Comparison of ENCODE assay signal across 17 cellular contexts in the genomic region with DNA sequence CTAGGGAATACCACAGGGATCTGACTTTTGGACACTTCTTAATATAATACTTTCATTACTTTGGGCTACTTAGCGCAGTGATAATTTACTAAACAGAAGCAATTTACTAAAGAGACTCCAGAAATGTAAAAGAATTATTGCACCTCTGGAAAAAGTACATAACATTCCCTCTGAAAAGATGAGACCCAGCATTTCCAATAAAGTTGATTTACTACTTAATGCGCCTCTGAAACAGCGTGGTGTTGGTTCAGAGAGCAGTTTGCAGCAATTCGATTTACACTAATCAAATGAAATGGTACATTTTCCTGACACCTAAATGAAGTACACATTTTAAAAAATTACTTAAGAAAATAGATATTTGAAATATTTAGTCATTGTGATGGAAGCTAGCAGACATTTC.
DNase-seq lines count a peak whose midpoint lies in the region; ATAC-seq, FAIRE-seq and TF ChIP-seq lines count a peak whose summit lies in the region.
"Had no signal": no experiment of that assay in that cellular context is flagged by ENCODE, and none has a peak within 500 bp of the region (broad histone marks: within the 10 kb centered on the region; RNA-seq: fewer than 3 reads in every experiment).

No MANE protein-coding gene starts in this region.

- no peak for TF ChIP-seq EP300 in HepG2 (IDR thresholded peaks at IDR 0.05; ENCODE audit: low read depth in 2 of 2, low read length in 2 of 2)
- TF ChIP-seq EP300 in HepG2 (CRISPR knock-in tag; IDR thresholded peaks at IDR 0.05; ENCODE audit: borderline replicate concordance), result no peak

- BruUV-seq in HepG2 (replicated peaks; lab: Mats Ljungman, UMichigan), result no TSS peak

- TF ChIP-seq RAD21 in HepG2 (CRISPR knock-in tag; IDR thresholded peaks at IDR 0.05), result no peak

- TF ChIP-seq CTCF in 22Rv1 (IDR thresholded peaks at IDR 0.05), result no peak
- TF ChIP-seq CTCF in HEK293 (tag by site-specific recombination; IDR thresholded peaks at IDR 0.05), result no peak
- no peak for TF ChIP-seq CTCF in fibroblast of lung (conservative IDR thresholded peaks at IDR 0.05 in 1 of 2, IDR thresholded peaks at IDR 0.05 in 1 of 2; ENCODE audit: low read depth in 1 of 2, low read length in 2 of 2)
- no peak for TF ChIP-seq CTCF in ascending aorta (IDR thresholded peaks at IDR 0.05)
- no peak for TF ChIP-seq CTCF in HepG2 (CRISPR knock-in tag; IDR thresholded peaks at IDR 0.05)

- H3K79me2 ChIP-seq in fibroblast of lung (ENCODE audit: control insufficient read depth, insufficient read depth, low read length), result no peaks in the 10 kb centered on the region
- H3K79me2 ChIP-seq in HepG2 (ENCODE audit: insufficient read depth, low read length), result no peaks in the 10 kb centered on the region

- no peak for FAIRE-seq in HepG2 (lab: Jason Lieb, UNC)
- FAIRE-seq: A549 had no signal

- no peaks in the 10 kb centered on the region for H3K9me3 Mint-ChIP-seq in T-cell

- no peak overlapping the region for H3K4me3 Mint-ChIP-seq in T-cell

- CTCF ChIA-PET in HEK293 (lab: Yijun Ruan, JAX) (no interaction called here), T-cell (lab: Charles Lee) (no interaction called here), HepG2 (lab: Yijun Ruan, JAX; ENCODE audit: low intra/inter-chr PET ratio, low total read pairs) (no interaction called here)

- H3K9me3 ChIP-seq in HEK293 (ENCODE audit: control insufficient read depth, insufficient read depth, low read depth, low read length), result no peaks in the 10 kb centered on the region
- no peaks in the 10 kb centered on the region for H3K9me3 ChIP-seq in fibroblast of lung (ENCODE audit: control insufficient read depth, insufficient read depth, low read depth, low read length)
- H3K9me3 ChIP-seq in ascending aorta, result no peaks in the 10 kb centered on the region
- no peaks in the 10 kb centered on the region for H3K9me3 ChIP-seq in HepG2 (ENCODE audit: low read length)
- H3K9me3 ChIP-seq: A549, SJCRH30 had no signal

- H3K4me1 ChIP-seq in HEK293 (ENCODE audit: control insufficient read depth, insufficient read depth, low read length) (no peaks in the 10 kb centered on the region; the same call in 1 of the 2 replicates), fibroblast of lung (ENCODE audit: control insufficient read depth, extremely low read depth, insufficient read depth, low read length) (no peaks in the 10 kb centered on the region), ascending aorta (no peaks in the 10 kb centered on the region), HepG2 (ENCODE audit: insufficient read depth, low read length) (no peaks in the 10 kb centered on the region)

- H3K27ac ChIP-seq in 22Rv1, result peak overlapping the region; percentile 71
- no peak overlapping the region for H3K27ac ChIP-seq in HEK293 (ENCODE audit: extremely low read depth, low read depth, low read length)
- no peak overlapping the region for H3K27ac ChIP-seq in fibroblast of lung (ENCODE audit: insufficient read depth, low read length)
- H3K27ac ChIP-seq in ascending aorta, result no peak overlapping the region
- H3K27ac ChIP-seq in HepG2 (ENCODE audit: extremely low read length, insufficient read depth, low read length), result no peak overlapping the region
- H3K27ac ChIP-seq: A549, C4-2B, PC-9, SJCRH30 had no signal

- H3K4me1 Mint-ChIP-seq in T-cell, result no peaks in the 10 kb centered on the region

- no peaks in the 10 kb centered on the region for H3K27me3 ChIP-seq in fibroblast of lung (ENCODE audit: control insufficient read depth, insufficient read depth, low read length)
- H3K27me3 ChIP-seq in ascending aorta, result no peaks in the 10 kb centered on the region
- H3K27me3 ChIP-seq in HepG2 (ENCODE audit: control insufficient read depth in 1 of 2, insufficient read depth in 2 of 2, low read length in 2 of 2), result no peaks in the 10 kb centered on the region
- H3K27me3 ChIP-seq: SJCRH30 had no signal

- intact Hi-C loops in ascending aorta (cut with DNase I) (no loop called here), HepG2 (cut with micrococcal nuclease; ENCODE audit: unreplicated experiment) (no loop called here), left cardiac atrium (cut with DNase I) (no loop called here)

- POLR2A ChIA-PET in HEK293 (lab: Yijun Ruan, JAX) (no interaction called here), T-cell (lab: Charles Lee) (no interaction called here), HepG2 (lab: Yijun Ruan, JAX) (no interaction called here)

- H3K9ac ChIP-seq in fibroblast of lung (ENCODE audit: insufficient read depth, low read length) (no peak overlapping the region), HepG2 (ENCODE audit: insufficient read depth, low read depth, low read length) (no peak overlapping the region)

- H3K27ac Mint-ChIP-seq in T-cell, result no peak overlapping the region

- H4K20me1 ChIP-seq in fibroblast of lung (ENCODE audit: control insufficient read depth, extremely low read depth, insufficient read depth, low read length) (no peaks in the 10 kb centered on the region), HepG2 (ENCODE audit: insufficient read depth, low read length) (no peaks in the 10 kb centered on the region)

- ATAC-seq in T-cell (replicated peaks in 1 of 4) (no peak), HepG2 (no peak), left cardiac atrium (no peak)
- ATAC-seq: A549 had no signal

- 56% methylated on average over 4 of the region's 4 CpGs for WGBS in HepG2 (ENCODE audit: low lambda C conversion rate)

- H3K4me2 ChIP-seq in fibroblast of lung (ENCODE audit: extremely low read depth, insufficient read depth, low read length), result peak overlapping the region; percentile 84
- H3K4me2 ChIP-seq in HepG2 (ENCODE audit: low read depth, low read length), result no peak overlapping the region
- H3K4me2 ChIP-seq: PC-9 had no signal

- H3K36me3 ChIP-seq in HEK293 (ENCODE audit: control insufficient read depth in 2 of 2, insufficient read depth in 1 of 2, low read length in 2 of 2), result no peaks in the 10 kb centered on the region
- H3K36me3 ChIP-seq in fibroblast of lung (ENCODE audit: control insufficient read depth, insufficient read depth, low read length), result no peaks in the 10 kb centered on the region
- H3K36me3 ChIP-seq in ascending aorta, result no peaks in the 10 kb centered on the region
- H3K36me3 ChIP-seq in HepG2 (replicated peaks in 1 of 2; ENCODE audit: control insufficient read depth in 1 of 2, insufficient read depth in 2 of 2, low read length in 2 of 2), result no peaks in the 10 kb centered on the region
- H3K36me3 ChIP-seq: SJCRH30 had no signal

- no peaks in the 10 kb centered on the region for H3K36me3 Mint-ChIP-seq in T-cell

- no peak overlapping the region for H3K4me3 ChIP-seq in HEK293 (ENCODE audit: low read depth, low read length)
- H3K4me3 ChIP-seq in fibroblast of lung (replicated peaks in 1 of 4; ENCODE audit: control extremely low read depth in 1 of 4, insufficient read depth in 1 of 4, low read depth in 3 of 4, low read length in 4 of 4), result peak overlapping the region in 2 of 4 experiments; percentile 15 to 42
- H3K4me3 ChIP-seq in ascending aorta, result no peak overlapping the region
- no peak overlapping the region for H3K4me3 ChIP-seq in HepG2 (replicated peaks in 1 of 3; ENCODE audit: insufficient read depth in 1 of 3, low read depth in 2 of 3, low read length in 3 of 3)
- H3K4me3 ChIP-seq: A549, PC-9, SJCRH30 had no signal

- DNase-seq in NCI-H2081 (lab: John Stamatoyannopoulos, UW), result peak; percentile 44 to 75
- no peak for DNase-seq in fibroblast of lung (ENCODE audit: low read depth in 2 of 2)
- DNase-seq in ascending aorta (ENCODE audit: low spot score in 2 of 2), result no peak
- no peak for DNase-seq in T-cell
- DNase-seq in HepG2 (ENCODE audit: low spot score), result no peak
- DNase-seq in left cardiac atrium, result no peak
- DNase-seq: EL, GOT3, Kasumi-1, NCI-H345, NCI-H526, PC-9, SJCRH30 had no signal

- TF ChIP-seq POLR2A in HepG2 (IDR thresholded peaks at IDR 0.05; ENCODE audit: insufficient read depth in 1 of 2, low read depth in 2 of 2, low read length in 2 of 2), result no peak

- H3K27me3 Mint-ChIP-seq in T-cell, result no peaks in the 10 kb centered on the region

- in situ Hi-C loops in HepG2 (cut with HindIII; ENCODE audit: extremely low pct_ligation_motif_present, low pct_unique_long_range_greater_than_20kb), result no loop called here

- H2AFZ ChIP-seq in fibroblast of lung (ENCODE audit: low read length) (peak overlapping the region; percentile 44), HepG2 (ENCODE audit: low read length) (no peak overlapping the region)
- H2AFZ ChIP-seq: PC-9 had no signal

TF ChIP-seq in HEK293, 187 proteins besides CTCF, POLR2A, EP300 and RAD21 (continues in another document):
- TF ChIP-seq ZNF660 (tag by site-specific recombination; IDR thresholded peaks at IDR 0.05), result no peak
- no peak for TF ChIP-seq ZNF292 (tag by site-specific recombination; IDR thresholded peaks at IDR 0.05; ENCODE audit: borderline replicate concordance, low read depth)
- TF ChIP-seq, protein P1, sequence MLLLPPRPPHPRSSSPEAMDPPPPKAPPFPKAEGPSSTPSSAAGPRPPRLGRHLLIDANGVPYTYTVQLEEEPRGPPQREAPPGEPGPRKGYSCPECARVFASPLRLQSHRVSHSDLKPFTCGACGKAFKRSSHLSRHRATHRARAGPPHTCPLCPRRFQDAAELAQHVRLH (tag by site-specific recombination; IDR thresholded peaks at IDR 0.05), result no peak
- TF ChIP-seq ZNF138 (tag by site-specific recombination; IDR thresholded peaks at IDR 0.05; ENCODE audit: borderline replicate concordance), result no peak

TF ChIP-seq in HepG2, 621 proteins besides CTCF, POLR2A, EP300 and RAD21 (continues in another document):
- TF ChIP-seq CBX1 (IDR thresholded peaks at IDR 0.05; ENCODE audit: low read depth), result no peak
- TF ChIP-seq ZNF180 (CRISPR knock-in tag; IDR thresholded peaks at IDR 0.05; ENCODE audit: borderline replicate concordance, low read depth), result no peak
- no peak for TF ChIP-seq KLF15 (CRISPR knock-in tag; IDR thresholded peaks at IDR 0.05; ENCODE audit: borderline replicate concordance)
- TF ChIP-seq, protein P2, sequence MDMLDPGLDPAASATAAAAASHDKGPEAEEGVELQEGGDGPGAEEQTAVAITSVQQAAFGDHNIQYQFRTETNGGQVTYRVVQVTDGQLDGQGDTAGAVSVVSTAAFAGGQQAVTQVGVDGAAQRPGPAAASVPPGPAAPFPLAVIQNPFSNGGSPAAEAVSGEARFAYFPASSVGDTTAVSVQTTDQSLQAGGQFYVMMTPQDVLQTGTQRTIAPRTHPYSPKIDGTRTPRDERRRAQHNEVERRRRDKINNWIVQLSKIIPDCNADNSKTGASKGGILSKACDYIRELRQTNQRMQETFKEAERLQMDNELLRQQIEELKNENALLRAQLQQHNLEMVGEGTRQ (IDR thresholded peaks at IDR 0.05; ENCODE audit: low read depth, low read length), result no peak
- TF ChIP-seq, protein P2 (CRISPR knock-in tag; IDR thresholded peaks at IDR 0.05; ENCODE audit: borderline replicate concordance), result no peak
- no peak for TF ChIP-seq PRPF4 (IDR thresholded peaks at IDR 0.05; ENCODE audit: low read depth, low read length, poor library complexity, severe bottlenecking)

Comparison
In these comparisons a context has a peak if more than half of its experiments do, and no peak if none do; other contexts are left out.
1. DNase-seq: peak in NCI-H2081 (2 of 2); none in fibroblast of lung (0 of 2), ascending aorta (0 of 2), T-cell (0 of 34), HepG2 (single experiment) and left cardiac atrium (single experiment).